34 cellular contexts compared by ENCODE assay signal in genomic region chr16:4450430-4450829, GRCh38.
"Had no signal": no experiment of that assay in that cellular context is flagged by ENCODE, and none has a peak within 500 bp of the region (broad histone marks: within the 10 kb centered on the region; RNA-seq: fewer than 3 reads in every experiment).

No MANE protein-coding gene starts in this region.

- H3K27me3 Mint-ChIP-seq: activated CD4-positive, alpha-beta memory T cell treated with anti-CD3 and anti-CD28 coated beads for 36 hours; activated CD4-positive, alpha-beta T cell treated with anti-CD3 and anti-CD28 coated beads, Interleukin-2, amount 10 ng/mL, durations not matched to agents 24 days and 14 days; activated naive CD8-positive, alpha-beta T cell treated with anti-CD3 and anti-CD28 coated beads, Interleukin-2, amount 10 ng/mL, durations not matched to agents 7 days and 5 days; effector memory CD8-positive, alpha-beta T cell; naive thymus-derived CD4-positive, alpha-beta T cell had no signal

- H3K27ac Mint-ChIP-seq: activated CD4-positive, alpha-beta memory T cell treated with anti-CD3 and anti-CD28 coated beads for 36 hours; activated CD4-positive, alpha-beta T cell treated with anti-CD3 and anti-CD28 coated beads, Interleukin-2, amount 10 ng/mL, durations not matched to agents 24 days and 14 days; activated naive CD8-positive, alpha-beta T cell treated with anti-CD3 and anti-CD28 coated beads, Interleukin-2, amount 10 ng/mL, durations not matched to agents 7 days and 5 days; activated T-helper 1 cell treated with anti-CD3 and anti-CD28 coated beads, Interleukin-12 subunit alpha, Interleukin-12 subunit beta, Interleukin-2, Interleukin-4 antibody, amounts not matched to agents 30 ng/mL and 10 ng/mL and 1 ng/mL, durations not matched to agents 14 hours and 24 hours and 36 hours; T-helper 1 cell treated with Interleukin-12 subunit alpha and Interleukin-12 subunit beta and Interleukin-4 antibody, amounts not matched to agents 30 μg/mL and 1 μg/mL, for 36 hours had no signal

- H3K9me3 ChIP-seq: ascending aorta, gastroesophageal sphincter, thyroid gland, upper lobe of left lung, vagina had no signal

- H3K27me3 ChIP-seq: ascending aorta, brain microvascular endothelial cell, gastroesophageal sphincter, thyroid gland, upper lobe of left lung, vagina had no signal

- H3K4me3 ChIP-seq: ascending aorta, gastroesophageal sphincter, thyroid gland, upper lobe of left lung, vagina had no signal

- H3K9me3 Mint-ChIP-seq: activated CD4-positive, alpha-beta memory T cell treated with anti-CD3 and anti-CD28 coated beads for 36 hours; activated CD4-positive, alpha-beta T cell treated with anti-CD3 and anti-CD28 coated beads, Interleukin-2, amount 10 ng/mL, durations not matched to agents 24 days and 14 days; activated naive CD4-positive, alpha-beta T cell treated with anti-CD3 and anti-CD28 coated beads for 36 hours; activated naive CD8-positive, alpha-beta T cell treated with anti-CD3 and anti-CD28 coated beads, Interleukin-2, amount 10 ng/mL, durations not matched to agents 7 days and 5 days; activated T-helper 1 cell treated with anti-CD3 and anti-CD28 coated beads, Interleukin-12 subunit alpha, Interleukin-12 subunit beta, Interleukin-2, Interleukin-4 antibody, amounts not matched to agents 30 ng/mL and 10 ng/mL and 1 ng/mL, durations not matched to agents 14 hours and 24 hours and 36 hours; effector memory CD8-positive, alpha-beta T cell; naive thymus-derived CD4-positive, alpha-beta T cell; neural crest cell; T-helper 1 cell treated with Interleukin-12 subunit alpha and Interleukin-12 subunit beta and Interleukin-4 antibody, amounts not matched to agents 30 μg/mL and 1 μg/mL, for 36 hours had no signal

- FAIRE-seq: endothelial cell of umbilical vein, keratinocyte, TTC549 had no signal

- H3K4me1 Mint-ChIP-seq: activated CD4-positive, alpha-beta T cell treated with anti-CD3 and anti-CD28 coated beads, Interleukin-2, amount 10 ng/mL, durations not matched to agents 24 days and 14 days; activated naive CD8-positive, alpha-beta T cell treated with anti-CD3 and anti-CD28 coated beads, Interleukin-2, amount 10 ng/mL, durations not matched to agents 7 days and 5 days; neural crest cell had no signal

- H3K4me3 Mint-ChIP-seq: activated CD4-positive, alpha-beta memory T cell treated with anti-CD3 and anti-CD28 coated beads for 36 hours; activated CD4-positive, alpha-beta T cell treated with anti-CD3 and anti-CD28 coated beads, Interleukin-2, amount 10 ng/mL, durations not matched to agents 24 days and 14 days; activated naive CD4-positive, alpha-beta T cell treated with anti-CD3 and anti-CD28 coated beads for 36 hours; activated naive CD8-positive, alpha-beta T cell treated with anti-CD3 and anti-CD28 coated beads, Interleukin-2, amount 10 ng/mL, durations not matched to agents 7 days and 5 days; activated T-helper 1 cell treated with anti-CD3 and anti-CD28 coated beads, Interleukin-12 subunit alpha, Interleukin-12 subunit beta, Interleukin-2, Interleukin-4 antibody, amounts not matched to agents 30 ng/mL and 10 ng/mL and 1 ng/mL, durations not matched to agents 14 hours and 24 hours and 36 hours; effector memory CD8-positive, alpha-beta T cell; naive thymus-derived CD4-positive, alpha-beta T cell; neural crest cell; T-helper 1 cell treated with Interleukin-12 subunit alpha and Interleukin-12 subunit beta and Interleukin-4 antibody, amounts not matched to agents 30 μg/mL and 1 μg/mL, for 36 hours had no signal

- DNase-seq: activated CD4-positive, alpha-beta memory T cell treated with anti-CD3 and anti-CD28 coated beads for 36 hours; activated CD4-positive, alpha-beta T cell treated with anti-CD3 and anti-CD28 coated beads, Interleukin-2, amount 10 ng/mL, durations not matched to agents 24 days and 14 days; activated effector memory CD4-positive, alpha-beta T cell treated with anti-CD3 and anti-CD28 coated beads, Interleukin-2, amount 50 U/mL, for 16 hours; activated naive CD4-positive, alpha-beta T cell treated with anti-CD3 and anti-CD28 coated beads for 36 hours; activated naive CD8-positive, alpha-beta T cell treated with anti-CD3 and anti-CD28 coated beads, Interleukin-2, amount 10 ng/mL, durations not matched to agents 7 days and 5 days; activated T-cell treated with anti-CD3 and anti-CD28 coated beads for 4 hours; brain microvascular endothelial cell; cortex of kidney; effector memory CD8-positive, alpha-beta T cell; head of caudate nucleus; hippocampal formation; left cardiac atrium; left ventricle myocardium superior; mammary epithelial cell; naive thymus-derived CD4-positive, alpha-beta T cell; right cardiac atrium; stimulated activated CD4-positive, alpha-beta T cell treated with anti-CD3 and anti-CD28 coated beads, Interleukin-15, amount 100 ng/mL, for 24 hours; stimulated activated CD4-positive, alpha-beta T cell treated with anti-CD3 and anti-CD28 coated beads, Interleukin-2, amount 100 ng/mL, for 24 hours; stimulated activated naive CD4-positive, alpha-beta T cell treated with Interleukin-2 at 50 U/mL for 16 hours; SW 1271; T-helper 9 cell; thyroid gland had no signal

- H3K4me1 ChIP-seq: ascending aorta, gastroesophageal sphincter, thyroid gland, upper lobe of left lung, vagina had no signal

- ATAC-seq: activated CD4-positive, CD25-positive, alpha-beta regulatory T cell treated with anti-CD3 and anti-CD28 coated beads, Interleukin-2, amount 50 U/mL, for 24 hours; effector memory CD8-positive, alpha-beta T cell; gastroesophageal sphincter; left cardiac atrium; left ventricle myocardium superior; naive thymus-derived CD4-positive, alpha-beta T cell; right cardiac atrium had no signal

- H3K27ac ChIP-seq: ascending aorta, brain microvascular endothelial cell, gastroesophageal sphincter, thyroid gland, upper lobe of left lung, vagina, VCaP had no signal
